In the genomic region with DNA sequence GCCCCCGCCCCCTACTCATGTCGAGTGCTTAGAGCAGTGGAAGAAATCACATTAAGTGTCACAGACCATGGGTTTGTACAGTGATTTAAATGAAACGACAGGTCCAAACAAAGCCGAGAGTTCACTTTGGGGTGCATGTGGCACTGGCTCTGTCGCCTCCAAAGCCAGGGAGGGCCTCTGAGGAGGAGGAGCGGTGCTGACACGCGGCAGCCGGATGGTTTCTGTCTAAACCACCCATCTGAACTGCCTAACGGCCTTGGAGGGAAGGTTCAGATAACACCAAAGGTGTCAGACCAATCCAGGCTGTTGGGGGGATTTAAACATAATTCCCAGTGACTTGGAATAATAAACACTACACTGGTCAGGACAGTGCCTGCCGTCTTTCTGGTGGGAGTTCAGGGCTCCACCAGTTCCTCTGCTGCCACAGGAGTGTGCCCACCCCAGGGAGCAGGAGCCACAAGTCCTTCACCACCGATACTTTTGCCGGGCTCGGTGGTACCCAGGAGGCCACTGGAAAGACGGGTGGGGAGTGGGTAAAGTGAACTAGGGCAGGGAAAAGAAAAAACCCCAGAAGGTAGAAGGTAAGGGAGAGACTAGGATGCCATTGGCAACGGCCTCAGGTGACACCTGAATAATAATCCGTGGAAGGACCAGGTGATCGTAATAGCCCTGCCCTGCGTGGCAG, we compare ENCODE assay signal across 8 cellular contexts.
DNase-seq lines count a peak whose midpoint lies in the region; TF ChIP-seq lines count a peak whose summit lies in the region.

No MANE protein-coding gene starts in this region.

- H3K27me3 ChIP-seq in ACC112 (ENCODE audit: insufficient read depth, low read length) = no peaks in the 10 kb centered on the region

- H3K27ac ChIP-seq in ACC112 (ENCODE audit: low read depth, low read length) (peak overlapping the region; percentile 67), caudate nucleus (ENCODE audit: low read depth, low read length) (peak overlapping the region; percentile 65)

- H3K27me3 Mint-ChIP-seq in HFFc6 (ENCODE audit: insufficient read depth) (peaks cover under 1% of the 10 kb centered on the region), nephron (ENCODE audit: low read depth) (no peaks in the 10 kb centered on the region)

- DNase-seq in HFFc6 = no peak
- DNase-seq in caudate nucleus (lab: John Stamatoyannopoulos, UW) = no peak
- no peak for DNase-seq in hippocampal formation (lab: John Stamatoyannopoulos, UW)
- DNase-seq in NCI-H345 treated with DMSO at 0.1 percent for 48 hours (lab: John Stamatoyannopoulos, UW; ENCODE audit: unreplicated experiment) = no peak
- no peak for DNase-seq in activated CD4-positive, CD25-positive, alpha-beta regulatory T cell (lab: John Stamatoyannopoulos, UW)
- no peak for DNase-seq in COR-L47 (lab: John Stamatoyannopoulos, UW)

- peak overlapping the region; percentile 89 for H3K27ac Mint-ChIP-seq in HFFc6
- peak overlapping the region; percentile 96 to 97 (median 96) for H3K27ac Mint-ChIP-seq in nephron

- H2AFZ ChIP-seq in ACC112 (ENCODE audit: low read length, unreplicated experiment) = no peak overlapping the region

- H3K4me1 ChIP-seq in ACC112 (ENCODE audit: control insufficient read depth, insufficient read depth, low read length, unreplicated experiment) = peaks cover 35% of the 10 kb centered on the region

- H3K4me3 ChIP-seq in ACC112 (ENCODE audit: low read depth, low read length) = peak overlapping the region; percentile 41; the same call in 1 of the 2 replicates

- peak overlapping the region; percentile 84 for H3K4me3 Mint-ChIP-seq in HFFc6
- H3K4me3 Mint-ChIP-seq in nephron = peak overlapping the region; percentile 8 to 72 (median 51)

- no peaks in the 10 kb centered on the region for H3K9me3 Mint-ChIP-seq in HFFc6
- no peaks in the 10 kb centered on the region for H3K9me3 Mint-ChIP-seq in nephron

- H3K4me1 Mint-ChIP-seq in HFFc6 (ENCODE audit: low read depth) (peaks cover 79% of the 10 kb centered on the region), nephron (peaks cover 60% of the 10 kb centered on the region)

- H3K36me3 Mint-ChIP-seq in HFFc6 (ENCODE audit: low read depth) (peaks cover 10% of the 10 kb centered on the region), nephron (ENCODE audit: low read depth) (peaks cover 5% of the 10 kb centered on the region)

- H3K79me2 ChIP-seq in ACC112 (ENCODE audit: control insufficient read depth, insufficient read depth, low read length, unreplicated experiment) = peaks cover 86% of the 10 kb centered on the region

- peaks cover under 1% of the 10 kb centered on the region; the same call in 1 of the 2 replicates for H3K36me3 ChIP-seq in ACC112 (ENCODE audit: insufficient read depth, low read length)

- TF ChIP-seq CTCF in HFFc6 (IDR thresholded peaks at IDR 0.05) (no peak), nephron (IDR thresholded peaks at IDR 0.05; ENCODE audit: unreplicated experiment in 3 of 3) (no peak)
